In the genomic region with DNA sequence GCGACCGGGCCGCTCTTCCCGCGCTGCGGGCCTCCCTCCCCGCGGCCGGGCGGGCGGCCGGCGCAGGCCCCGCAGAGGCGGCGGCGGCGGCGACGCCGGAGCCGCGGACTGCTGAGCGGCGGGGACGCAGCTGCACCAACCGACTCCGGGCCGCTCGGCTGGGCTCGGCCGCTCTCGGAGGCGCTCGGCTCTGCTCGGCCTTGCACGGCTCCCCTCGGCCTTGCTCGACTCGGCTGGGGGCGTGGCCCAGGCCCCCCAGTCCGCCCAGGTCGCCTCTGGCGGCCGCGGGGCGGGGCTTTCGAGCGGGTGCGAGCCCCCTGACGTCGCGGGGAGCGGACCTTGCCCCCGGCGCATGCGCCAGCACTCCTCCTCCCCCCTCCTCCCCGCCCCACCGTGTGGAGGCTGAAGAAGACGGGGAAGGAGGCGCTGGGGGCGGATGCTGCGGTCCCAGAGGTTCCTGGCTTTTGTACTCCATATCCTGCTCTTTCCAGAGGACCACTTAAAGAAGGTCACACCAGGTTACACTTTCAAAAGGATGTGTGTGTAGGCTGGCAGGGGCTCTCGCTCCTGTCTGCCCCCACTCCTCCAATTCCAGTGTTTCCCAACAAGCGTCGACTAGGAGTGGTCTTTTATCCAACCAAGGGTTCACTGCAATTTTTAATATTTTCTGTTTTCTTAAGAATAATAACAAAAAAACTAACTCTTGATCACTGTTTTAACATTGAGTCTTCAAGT, we compare ENCODE assay signal across 1 cellular context.
TF ChIP-seq lines count a peak whose summit lies in the region.

A gene with protein sequence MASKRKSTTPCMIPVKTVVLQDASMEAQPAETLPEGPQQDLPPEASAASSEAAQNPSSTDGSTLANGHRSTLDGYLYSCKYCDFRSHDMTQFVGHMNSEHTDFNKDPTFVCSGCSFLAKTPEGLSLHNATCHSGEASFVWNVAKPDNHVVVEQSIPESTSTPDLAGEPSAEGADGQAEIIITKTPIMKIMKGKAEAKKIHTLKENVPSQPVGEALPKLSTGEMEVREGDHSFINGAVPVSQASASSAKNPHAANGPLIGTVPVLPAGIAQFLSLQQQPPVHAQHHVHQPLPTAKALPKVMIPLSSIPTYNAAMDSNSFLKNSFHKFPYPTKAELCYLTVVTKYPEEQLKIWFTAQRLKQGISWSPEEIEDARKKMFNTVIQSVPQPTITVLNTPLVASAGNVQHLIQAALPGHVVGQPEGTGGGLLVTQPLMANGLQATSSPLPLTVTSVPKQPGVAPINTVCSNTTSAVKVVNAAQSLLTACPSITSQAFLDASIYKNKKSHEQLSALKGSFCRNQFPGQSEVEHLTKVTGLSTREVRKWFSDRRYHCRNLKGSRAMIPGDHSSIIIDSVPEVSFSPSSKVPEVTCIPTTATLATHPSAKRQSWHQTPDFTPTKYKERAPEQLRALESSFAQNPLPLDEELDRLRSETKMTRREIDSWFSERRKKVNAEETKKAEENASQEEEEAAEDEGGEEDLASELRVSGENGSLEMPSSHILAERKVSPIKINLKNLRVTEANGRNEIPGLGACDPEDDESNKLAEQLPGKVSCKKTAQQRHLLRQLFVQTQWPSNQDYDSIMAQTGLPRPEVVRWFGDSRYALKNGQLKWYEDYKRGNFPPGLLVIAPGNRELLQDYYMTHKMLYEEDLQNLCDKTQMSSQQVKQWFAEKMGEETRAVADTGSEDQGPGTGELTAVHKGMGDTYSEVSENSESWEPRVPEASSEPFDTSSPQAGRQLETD (minus strand): TSS at position 196 of the 735 bp plus-strand sequence. CDS start 112,815 bp downstream, outside the sequence.

TF ChIP-seq in HepG2, 621 proteins besides CTCF, POLR2A, EP300 and RAD21 (continued from another document and continues in another):
- TF ChIP-seq, protein P1, sequence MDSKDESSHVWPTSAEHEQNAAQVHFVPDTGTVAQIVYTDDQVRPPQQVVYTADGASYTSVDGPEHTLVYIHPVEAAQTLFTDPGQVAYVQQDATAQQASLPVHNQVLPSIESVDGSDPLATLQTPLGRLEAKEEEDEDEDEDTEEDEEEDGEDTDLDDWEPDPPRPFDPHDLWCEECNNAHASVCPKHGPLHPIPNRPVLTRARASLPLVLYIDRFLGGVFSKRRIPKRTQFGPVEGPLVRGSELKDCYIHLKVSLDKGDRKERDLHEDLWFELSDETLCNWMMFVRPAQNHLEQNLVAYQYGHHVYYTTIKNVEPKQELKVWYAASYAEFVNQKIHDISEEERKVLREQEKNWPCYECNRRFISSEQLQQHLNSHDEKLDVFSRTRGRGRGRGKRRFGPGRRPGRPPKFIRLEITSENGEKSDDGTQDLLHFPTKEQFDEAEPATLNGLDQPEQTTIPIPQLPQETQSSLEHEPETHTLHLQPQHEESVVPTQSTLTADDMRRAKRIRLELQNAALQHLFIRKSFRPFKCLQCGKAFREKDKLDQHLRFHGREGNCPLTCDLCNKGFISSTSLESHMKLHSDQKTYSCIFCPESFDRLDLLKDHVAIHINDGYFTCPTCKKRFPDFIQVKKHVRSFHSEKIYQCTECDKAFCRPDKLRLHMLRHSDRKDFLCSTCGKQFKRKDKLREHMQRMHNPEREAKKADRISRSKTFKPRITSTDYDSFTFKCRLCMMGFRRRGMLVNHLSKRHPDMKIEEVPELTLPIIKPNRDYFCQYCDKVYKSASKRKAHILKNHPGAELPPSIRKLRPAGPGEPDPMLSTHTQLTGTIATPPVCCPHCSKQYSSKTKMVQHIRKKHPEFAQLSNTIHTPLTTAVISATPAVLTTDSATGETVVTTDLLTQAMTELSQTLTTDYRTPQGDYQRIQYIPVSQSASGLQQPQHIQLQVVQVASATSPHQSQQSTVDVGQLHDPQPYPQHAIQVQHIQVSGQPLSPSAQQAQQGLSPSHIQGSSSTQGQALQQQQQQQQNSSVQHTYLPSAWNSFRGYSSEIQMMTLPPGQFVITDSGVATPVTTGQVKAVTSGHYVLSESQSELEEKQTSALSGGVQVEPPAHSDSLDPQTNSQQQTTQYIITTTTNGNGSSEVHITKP (CRISPR knock-in tag; IDR thresholded peaks at IDR 0.05; ENCODE audit: low read depth) = no peak
- TF ChIP-seq ZFY (CRISPR knock-in tag; IDR thresholded peaks at IDR 0.05) (no peak; the same call in 1 of the 2 replicates), DMAP1 (CRISPR knock-in tag; IDR thresholded peaks at IDR 0.05) (peak; percentile 39; the same call in 1 of the 2 replicates), PHB2 (IDR thresholded peaks at IDR 0.05; ENCODE audit: partially characterized antibody) (no peak), KDM4B (CRISPR knock-in tag; IDR thresholded peaks at IDR 0.05) (0 out of 2 replicates have a peak, but pooled peaks have one; percentile 75), ZNF549 (CRISPR knock-in tag; IDR thresholded peaks at IDR 0.05) (0 out of 2 replicates have a peak, but pooled peaks have one; percentile 16), SRSF4 (IDR thresholded peaks at IDR 0.05; ENCODE audit: low read depth, low read length, poor library complexity, severe bottlenecking) (no peak), ELF4 (CRISPR knock-in tag; IDR thresholded peaks at IDR 0.05; ENCODE audit: borderline replicate concordance) (no peak; the same call in 1 of the 2 replicates), MAZ (IDR thresholded peaks at IDR 0.05; ENCODE audit: borderline replicate concordance, low read depth, low read length) (peak; percentile 100), MAZ (CRISPR knock-in tag; IDR thresholded peaks at IDR 0.05; ENCODE audit: low read depth) (peak; percentile 98), ZNF605 (CRISPR knock-in tag; IDR thresholded peaks at IDR 0.05) (peak; percentile 54; the same call in 1 of the 2 replicates), MEF2D (CRISPR knock-in tag; IDR thresholded peaks at IDR 0.05) (no peak; the same call in 1 of the 2 replicates), ZNF264 (CRISPR knock-in tag; IDR thresholded peaks at IDR 0.05) (no peak), ZSCAN29 (CRISPR knock-in tag; conservative IDR thresholded peaks at IDR 0.05) (0 out of 2 replicates have a peak, but pooled peaks have one; percentile 52), ZNF232 (CRISPR knock-in tag; IDR thresholded peaks at IDR 0.05; ENCODE audit: borderline replicate concordance) (peak; percentile 79; the same call in 1 of the 2 replicates), SETDB1 (CRISPR knock-in tag; IDR thresholded peaks at IDR 0.05; ENCODE audit: borderline replicate concordance) (no peak), SNRNP70 (IDR thresholded peaks at IDR 0.05; ENCODE audit: low read depth, low read length) (no peak), NCOA2 (CRISPR knock-in tag; IDR thresholded peaks at IDR 0.05) (0 out of 2 replicates have a peak, but pooled peaks have one; percentile 35), DNMT1 (CRISPR knock-in tag; IDR thresholded peaks at IDR 0.05) (no peak), MEIS1 (CRISPR knock-in tag; IDR thresholded peaks at IDR 0.05; ENCODE audit: borderline replicate concordance) (peak; percentile 38; the same call in 1 of the 2 replicates), NFIB (CRISPR knock-in tag; IDR thresholded peaks at IDR 0.05; ENCODE audit: borderline replicate concordance) (no peak), SPEN (CRISPR knock-in tag; IDR thresholded peaks at IDR 0.05; ENCODE audit: low read depth) (peak; percentile 91), AGO2 (optimal IDR thresholded peaks at IDR 0.05; ENCODE audit: low read depth, low read length) (no peak)
- TF ChIP-seq, protein P2, sequence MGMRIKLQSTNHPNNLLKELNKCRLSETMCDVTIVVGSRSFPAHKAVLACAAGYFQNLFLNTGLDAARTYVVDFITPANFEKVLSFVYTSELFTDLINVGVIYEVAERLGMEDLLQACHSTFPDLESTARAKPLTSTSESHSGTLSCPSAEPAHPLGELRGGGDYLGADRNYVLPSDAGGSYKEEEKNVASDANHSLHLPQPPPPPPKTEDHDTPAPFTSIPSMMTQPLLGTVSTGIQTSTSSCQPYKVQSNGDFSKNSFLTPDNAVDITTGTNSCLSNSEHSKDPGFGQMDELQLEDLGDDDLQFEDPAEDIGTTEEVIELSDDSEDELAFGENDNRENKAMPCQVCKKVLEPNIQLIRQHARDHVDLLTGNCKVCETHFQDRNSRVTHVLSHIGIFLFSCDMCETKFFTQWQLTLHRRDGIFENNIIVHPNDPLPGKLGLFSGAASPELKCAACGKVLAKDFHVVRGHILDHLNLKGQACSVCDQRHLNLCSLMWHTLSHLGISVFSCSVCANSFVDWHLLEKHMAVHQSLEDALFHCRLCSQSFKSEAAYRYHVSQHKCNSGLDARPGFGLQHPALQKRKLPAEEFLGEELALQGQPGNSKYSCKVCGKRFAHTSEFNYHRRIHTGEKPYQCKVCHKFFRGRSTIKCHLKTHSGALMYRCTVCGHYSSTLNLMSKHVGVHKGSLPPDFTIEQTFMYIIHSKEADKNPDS (CRISPR knock-in tag; IDR thresholded peaks at IDR 0.05) = no peak
- TF ChIP-seq, protein P3, sequence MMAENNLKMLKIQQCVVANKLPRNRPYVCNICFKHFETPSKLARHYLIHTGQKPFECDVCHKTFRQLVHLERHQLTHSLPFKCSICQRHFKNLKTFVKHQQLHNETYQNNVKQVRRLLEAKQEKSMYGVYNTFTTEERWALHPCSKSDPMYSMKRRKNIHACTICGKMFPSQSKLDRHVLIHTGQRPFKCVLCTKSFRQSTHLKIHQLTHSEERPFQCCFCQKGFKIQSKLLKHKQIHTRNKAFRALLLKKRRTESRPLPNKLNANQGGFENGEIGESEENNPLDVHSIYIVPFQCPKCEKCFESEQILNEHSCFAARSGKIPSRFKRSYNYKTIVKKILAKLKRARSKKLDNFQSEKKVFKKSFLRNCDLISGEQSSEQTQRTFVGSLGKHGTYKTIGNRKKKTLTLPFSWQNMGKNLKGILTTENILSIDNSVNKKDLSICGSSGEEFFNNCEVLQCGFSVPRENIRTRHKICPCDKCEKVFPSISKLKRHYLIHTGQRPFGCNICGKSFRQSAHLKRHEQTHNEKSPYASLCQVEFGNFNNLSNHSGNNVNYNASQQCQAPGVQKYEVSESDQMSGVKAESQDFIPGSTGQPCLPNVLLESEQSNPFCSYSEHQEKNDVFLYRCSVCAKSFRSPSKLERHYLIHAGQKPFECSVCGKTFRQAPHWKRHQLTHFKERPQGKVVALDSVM (CRISPR knock-in tag; IDR thresholded peaks at IDR 0.05) = peak; percentile 75; the same call in 1 of the 2 replicates
- TF ChIP-seq, protein P4, sequence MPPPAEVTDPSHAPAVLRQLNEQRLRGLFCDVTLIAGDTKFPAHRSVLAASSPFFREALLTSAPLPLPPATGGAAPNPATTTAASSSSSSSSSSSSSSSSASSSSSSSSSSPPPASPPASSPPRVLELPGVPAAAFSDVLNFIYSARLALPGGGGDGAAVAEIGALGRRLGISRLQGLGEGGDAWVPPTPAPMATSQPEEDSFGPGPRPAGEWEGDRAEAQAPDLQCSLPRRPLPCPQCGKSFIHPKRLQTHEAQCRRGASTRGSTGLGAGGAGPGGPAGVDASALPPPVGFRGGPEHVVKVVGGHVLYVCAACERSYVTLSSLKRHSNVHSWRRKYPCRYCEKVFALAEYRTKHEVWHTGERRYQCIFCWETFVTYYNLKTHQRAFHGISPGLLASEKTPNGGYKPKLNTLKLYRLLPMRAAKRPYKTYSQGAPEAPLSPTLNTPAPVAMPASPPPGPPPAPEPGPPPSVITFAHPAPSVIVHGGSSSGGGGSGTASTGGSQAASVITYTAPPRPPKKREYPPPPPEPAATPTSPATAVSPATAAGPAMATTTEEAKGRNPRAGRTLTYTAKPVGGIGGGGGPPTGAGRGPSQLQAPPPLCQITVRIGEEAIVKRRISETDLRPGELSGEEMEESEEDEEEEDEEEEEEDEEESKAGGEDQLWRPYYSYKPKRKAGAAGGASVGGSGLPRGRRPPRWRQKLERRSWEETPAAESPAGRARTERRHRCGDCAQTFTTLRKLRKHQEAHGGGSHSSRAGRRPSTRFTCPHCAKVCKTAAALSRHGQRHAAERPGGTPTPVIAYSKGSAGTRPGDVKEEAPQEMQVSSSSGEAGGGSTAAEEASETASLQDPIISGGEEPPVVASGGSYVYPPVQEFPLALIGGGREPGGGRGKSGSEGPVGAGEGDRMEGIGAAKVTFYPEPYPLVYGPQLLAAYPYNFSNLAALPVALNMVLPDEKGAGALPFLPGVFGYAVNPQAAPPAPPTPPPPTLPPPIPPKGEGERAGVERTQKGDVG (CRISPR knock-in tag; IDR thresholded peaks at IDR 0.05; ENCODE audit: borderline replicate concordance) = no peak
- TF ChIP-seq, protein P5, sequence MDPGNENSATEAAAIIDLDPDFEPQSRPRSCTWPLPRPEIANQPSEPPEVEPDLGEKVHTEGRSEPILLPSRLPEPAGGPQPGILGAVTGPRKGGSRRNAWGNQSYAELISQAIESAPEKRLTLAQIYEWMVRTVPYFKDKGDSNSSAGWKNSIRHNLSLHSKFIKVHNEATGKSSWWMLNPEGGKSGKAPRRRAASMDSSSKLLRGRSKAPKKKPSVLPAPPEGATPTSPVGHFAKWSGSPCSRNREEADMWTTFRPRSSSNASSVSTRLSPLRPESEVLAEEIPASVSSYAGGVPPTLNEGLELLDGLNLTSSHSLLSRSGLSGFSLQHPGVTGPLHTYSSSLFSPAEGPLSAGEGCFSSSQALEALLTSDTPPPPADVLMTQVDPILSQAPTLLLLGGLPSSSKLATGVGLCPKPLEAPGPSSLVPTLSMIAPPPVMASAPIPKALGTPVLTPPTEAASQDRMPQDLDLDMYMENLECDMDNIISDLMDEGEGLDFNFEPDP (CRISPR knock-in tag; conservative IDR thresholded peaks at IDR 0.05) = no peak
- TF ChIP-seq, protein P6, sequence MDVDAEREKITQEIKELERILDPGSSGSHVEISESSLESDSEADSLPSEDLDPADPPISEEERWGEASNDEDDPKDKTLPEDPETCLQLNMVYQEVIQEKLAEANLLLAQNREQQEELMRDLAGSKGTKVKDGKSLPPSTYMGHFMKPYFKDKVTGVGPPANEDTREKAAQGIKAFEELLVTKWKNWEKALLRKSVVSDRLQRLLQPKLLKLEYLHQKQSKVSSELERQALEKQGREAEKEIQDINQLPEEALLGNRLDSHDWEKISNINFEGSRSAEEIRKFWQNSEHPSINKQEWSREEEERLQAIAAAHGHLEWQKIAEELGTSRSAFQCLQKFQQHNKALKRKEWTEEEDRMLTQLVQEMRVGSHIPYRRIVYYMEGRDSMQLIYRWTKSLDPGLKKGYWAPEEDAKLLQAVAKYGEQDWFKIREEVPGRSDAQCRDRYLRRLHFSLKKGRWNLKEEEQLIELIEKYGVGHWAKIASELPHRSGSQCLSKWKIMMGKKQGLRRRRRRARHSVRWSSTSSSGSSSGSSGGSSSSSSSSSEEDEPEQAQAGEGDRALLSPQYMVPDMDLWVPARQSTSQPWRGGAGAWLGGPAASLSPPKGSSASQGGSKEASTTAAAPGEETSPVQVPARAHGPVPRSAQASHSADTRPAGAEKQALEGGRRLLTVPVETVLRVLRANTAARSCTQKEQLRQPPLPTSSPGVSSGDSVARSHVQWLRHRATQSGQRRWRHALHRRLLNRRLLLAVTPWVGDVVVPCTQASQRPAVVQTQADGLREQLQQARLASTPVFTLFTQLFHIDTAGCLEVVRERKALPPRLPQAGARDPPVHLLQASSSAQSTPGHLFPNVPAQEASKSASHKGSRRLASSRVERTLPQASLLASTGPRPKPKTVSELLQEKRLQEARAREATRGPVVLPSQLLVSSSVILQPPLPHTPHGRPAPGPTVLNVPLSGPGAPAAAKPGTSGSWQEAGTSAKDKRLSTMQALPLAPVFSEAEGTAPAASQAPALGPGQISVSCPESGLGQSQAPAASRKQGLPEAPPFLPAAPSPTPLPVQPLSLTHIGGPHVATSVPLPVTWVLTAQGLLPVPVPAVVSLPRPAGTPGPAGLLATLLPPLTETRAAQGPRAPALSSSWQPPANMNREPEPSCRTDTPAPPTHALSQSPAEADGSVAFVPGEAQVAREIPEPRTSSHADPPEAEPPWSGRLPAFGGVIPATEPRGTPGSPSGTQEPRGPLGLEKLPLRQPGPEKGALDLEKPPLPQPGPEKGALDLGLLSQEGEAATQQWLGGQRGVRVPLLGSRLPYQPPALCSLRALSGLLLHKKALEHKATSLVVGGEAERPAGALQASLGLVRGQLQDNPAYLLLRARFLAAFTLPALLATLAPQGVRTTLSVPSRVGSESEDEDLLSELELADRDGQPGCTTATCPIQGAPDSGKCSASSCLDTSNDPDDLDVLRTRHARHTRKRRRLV (CRISPR knock-in tag; IDR thresholded peaks at IDR 0.05) = 0 out of 2 replicates have a peak, but pooled peaks have one; percentile 30
